1 cellular context compared by ENCODE assay signal in genomic region chr17:28842282-28843012, GRCh38.
A peak's percentile ranks its signal among the peaks of the same experiment; 100 is the strongest.
TF ChIP-seq lines count a peak whose summit lies in the region.

TSS of gene FAM222B (minus strand) at chr17:28842790. CDS start at chr17:28766667, 76,123 bp downstream.

TF ChIP-seq in HEK293, 187 proteins besides CTCF, POLR2A, EP300 and RAD21 (continued from another document):
- TF ChIP-seq ZNF473 (tag by site-specific recombination; IDR thresholded peaks at IDR 0.05) (no peak), ZNF366 (tag by site-specific recombination; conservative IDR thresholded peaks at IDR 0.05) (peak; percentile 45), ZBTB7A (tag by site-specific recombination; IDR thresholded peaks at IDR 0.05; ENCODE audit: low read depth) (0 out of 2 replicates have a peak, but pooled peaks have one; percentile 29), PATZ1 (tag by site-specific recombination; IDR thresholded peaks at IDR 0.05) (peak; percentile 95), KLF9 (tag by site-specific recombination; IDR thresholded peaks at IDR 0.05; ENCODE audit: low read depth) (peak; percentile 86), ZBTB49 (tag by site-specific recombination; IDR thresholded peaks at IDR 0.05; ENCODE audit: low read depth) (no peak), ZNF645 (tag by site-specific recombination; IDR thresholded peaks at IDR 0.05) (peak; percentile 31; the same call in 1 of the 2 replicates), ZNF433 (tag by site-specific recombination; IDR thresholded peaks at IDR 0.05; ENCODE audit: low read depth) (no peak), ZNF292 (tag by site-specific recombination; IDR thresholded peaks at IDR 0.05; ENCODE audit: borderline replicate concordance, low read depth) (no peak), ZNF692 (tag by site-specific recombination; IDR thresholded peaks at IDR 0.05) (peak; percentile 89), ZBTB8A (tag by site-specific recombination; IDR thresholded peaks at IDR 0.05) (peak; percentile 94), ZSCAN5A (tag by site-specific recombination; IDR thresholded peaks at IDR 0.05) (peak; percentile 86; the same call in 1 of the 2 replicates), ZNF792 (tag by site-specific recombination; IDR thresholded peaks at IDR 0.05) (peak; percentile 88), PRDM4 (tag by site-specific recombination; IDR thresholded peaks at IDR 0.05) (no peak; the same call in 1 of the 2 replicates), ZFHX2 (tag by site-specific recombination; conservative IDR thresholded peaks at IDR 0.05) (peak; percentile 98), KLF17 (tag by site-specific recombination; IDR thresholded peaks at IDR 0.05) (peak; percentile 85; the same call in 1 of the 2 replicates), ZNF544 (tag by site-specific recombination; IDR thresholded peaks at IDR 0.05) (no peak), PRDM1 (tag by site-specific recombination; IDR thresholded peaks at IDR 0.05) (no peak), ZNF558 (tag by site-specific recombination; IDR thresholded peaks at IDR 0.05) (no peak), SP2 (tag by site-specific recombination; IDR thresholded peaks at IDR 0.05) (peak; percentile 81), YY2 (tag by site-specific recombination; IDR thresholded peaks at IDR 0.05) (peak; percentile 85), ZNF610 (tag by site-specific recombination; IDR thresholded peaks at IDR 0.05; ENCODE audit: borderline replicate concordance) (peak; percentile 63), ZNF76 (tag by site-specific recombination; IDR thresholded peaks at IDR 0.05; ENCODE audit: borderline replicate concordance, low read depth) (peak; percentile 80)
